In genomic region chr7:137258552-137258951, GRCh38 we compare ENCODE assay signal across 19 cellular contexts.
A peak's percentile ranks its signal among the peaks of the same experiment; 100 is the strongest.
DNase-seq lines count a peak whose midpoint lies in the region; ATAC-seq, FAIRE-seq and TF ChIP-seq lines count a peak whose summit lies in the region.
"Had no signal": no experiment of that assay in that cellular context is flagged by ENCODE, and none has a peak within 500 bp of the region (broad histone marks: within the 10 kb centered on the region; RNA-seq: fewer than 3 reads in every experiment).

No MANE protein-coding gene starts in this region.

- H3K9ac ChIP-seq in liver (ENCODE audit: low read depth in 1 of 2, low read length in 2 of 2) (no peak overlapping the region), HepG2 (ENCODE audit: insufficient read depth, low read depth, low read length) (no peak overlapping the region)

- intact Hi-C loops in HepG2 (cut with micrococcal nuclease; ENCODE audit: unreplicated experiment) (no loop called here), right lobe of liver (cut with DNase I) (no loop called here), posterior vena cava (cut with DNase I) (no loop called here)

- peak overlapping the region; percentile 44; the same call in 1 of the 2 replicates for H3K27ac Mint-ChIP-seq in WTC11
- H3K27ac Mint-ChIP-seq: CD14-positive monocyte; CD8-positive, alpha-beta T cell; HFFc6 had no signal

- in situ Hi-C loops in HepG2 (cut with HindIII; ENCODE audit: extremely low pct_ligation_motif_present, low pct_unique_long_range_greater_than_20kb): no loop called here

- peaks cover 11% of the 10 kb centered on the region for H3K36me3 Mint-ChIP-seq in WTC11
- H3K36me3 Mint-ChIP-seq: CD14-positive monocyte; CD8-positive, alpha-beta T cell had no signal

- H3K36me3 ChIP-seq in liver (ENCODE audit: control insufficient read depth in 4 of 4, insufficient read depth in 3 of 4, low read depth in 1 of 4, low read length in 3 of 4) (no peaks in the 10 kb centered on the region), HepG2 (replicated peaks in 1 of 2; ENCODE audit: control insufficient read depth in 1 of 2, insufficient read depth in 2 of 2, low read length in 2 of 2) (no peaks in the 10 kb centered on the region), right lobe of liver (no peaks in the 10 kb centered on the region)

- H3K4me3 ChIP-seq in liver (ENCODE audit: low read depth in 1 of 3, low read length in 3 of 3) (no peak overlapping the region), HepG2 (replicated peaks in 1 of 3; ENCODE audit: insufficient read depth in 1 of 3, low read depth in 2 of 3, low read length in 3 of 3) (no peak overlapping the region), right lobe of liver (no peak overlapping the region)
- H3K4me3 ChIP-seq: GM12878, K562 had no signal

- TF ChIP-seq RAD21 in liver (IDR thresholded peaks at IDR 0.05): no peak
- TF ChIP-seq RAD21 in HepG2 (CRISPR knock-in tag; IDR thresholded peaks at IDR 0.05): no peak

- FAIRE-seq in HepG2 (lab: Jason Lieb, UNC): no peak
- FAIRE-seq: GM12878, GM18507, K562 had no signal

- H3K4me3 Mint-ChIP-seq in WTC11: no peak overlapping the region
- H3K4me3 Mint-ChIP-seq: CD14-positive monocyte; CD8-positive, alpha-beta T cell; HFFc6 had no signal

- CTCF ChIA-PET in HepG2 (lab: Yijun Ruan, JAX; ENCODE audit: low intra/inter-chr PET ratio, low total read pairs) (no interaction called here), WTC11 (lab: Charles Lee) (no interaction called here)

- H3K4me1 Mint-ChIP-seq in WTC11: peaks cover 39% of the 10 kb centered on the region
- H3K4me1 Mint-ChIP-seq: CD14-positive monocyte had no signal

- no peak for DNase-seq in HepG2 (ENCODE audit: low spot score)
- no peak for DNase-seq in WTC11 (ENCODE audit: low spot score)
- DNase-seq in right lobe of liver: no peak
- no peak for DNase-seq in NCI-H510A treated with DMSO at 0.1 percent for 48 hours (lab: John Stamatoyannopoulos, UW)
- DNase-seq in posterior vena cava (ENCODE audit: low spot score): no peak
- no peak for DNase-seq in DMS 273 treated with DMSO at 0.1 percent for 48 hours (lab: John Stamatoyannopoulos, UW)
- DNase-seq: Caco-2; CD8-positive, alpha-beta T cell; DMS79; GOT3; HCEC 1CT; HFFc6 had no signal

- H3K4me1 ChIP-seq in liver (ENCODE audit: control insufficient read depth in 4 of 4, insufficient read depth in 4 of 4, low read length in 3 of 4) (peaks cover 0 to 9% (median 2%) of the 10 kb centered on the region in 4 donors), HepG2 (ENCODE audit: insufficient read depth, low read length) (no peaks in the 10 kb centered on the region), right lobe of liver (peaks cover 0 to 8% (median 3%) of the 10 kb centered on the region in 4 donors)
- H3K4me1 ChIP-seq: Caco-2 had no signal

- no TSS peak for BruUV-seq in HepG2 (replicated peaks; lab: Mats Ljungman, UMichigan)

- no peak overlapping the region for H3K4me2 ChIP-seq in HepG2 (ENCODE audit: low read depth, low read length)

- H3K9me3 Mint-ChIP-seq in WTC11: peaks cover 17% of the 10 kb centered on the region
- H3K9me3 Mint-ChIP-seq: HFFc6 had no signal

- H3K27me3 Mint-ChIP-seq in WTC11 (ENCODE audit: low read depth): no peaks in the 10 kb centered on the region

- H3K9me3 ChIP-seq in liver (ENCODE audit: control insufficient read depth in 4 of 4, low read length in 3 of 4) (no peaks in the 10 kb centered on the region), HepG2 (ENCODE audit: low read length) (no peaks in the 10 kb centered on the region), right lobe of liver (no peaks in the 10 kb centered on the region)

- ATAC-seq in HepG2 (no peak), WTC11 (peak; percentile 73), right lobe of liver (peak; percentile 74 to 88 (median 82))
- ATAC-seq: CD8-positive, alpha-beta T cell; GM12878; K562 had no signal

- TF ChIP-seq CTCF in liver (IDR thresholded peaks at IDR 0.05; ENCODE audit: low read depth, low read length, missing input control) (no peak), HepG2 (CRISPR knock-in tag; IDR thresholded peaks at IDR 0.05) (no peak), WTC11 (IDR thresholded peaks at IDR 0.05) (no peak), right lobe of liver (IDR thresholded peaks at IDR 0.05) (no peak)

- no peak for TF ChIP-seq POLR2A in HepG2 (IDR thresholded peaks at IDR 0.05; ENCODE audit: insufficient read depth in 1 of 2, low read depth in 2 of 2, low read length in 2 of 2)
- TF ChIP-seq POLR2A in right lobe of liver (IDR thresholded peaks at IDR 0.05): no peak

- no peak for TF ChIP-seq EP300 in HepG2 (IDR thresholded peaks at IDR 0.05; ENCODE audit: low read depth in 2 of 2, low read length in 2 of 2)
- TF ChIP-seq EP300 in HepG2 (CRISPR knock-in tag; IDR thresholded peaks at IDR 0.05; ENCODE audit: borderline replicate concordance): no peak

- WGBS in liver: 77% methylated on average over 2 of the region's 2 CpGs
- WGBS in HepG2 (ENCODE audit: low lambda C conversion rate): 5% methylated on average over 2 of the region's 2 CpGs
- WGBS in right lobe of liver (ENCODE audit: insufficient coverage, low coverage, low lambda C conversion rate, missing lambda C conversion rate): 62% methylated on average over 2 of the region's 2 CpGs

- H3K27me3 ChIP-seq in liver (ENCODE audit: control insufficient read depth in 4 of 4, insufficient read depth in 4 of 4, low read length in 3 of 4) (no peaks in the 10 kb centered on the region), HepG2 (ENCODE audit: control insufficient read depth in 1 of 2, insufficient read depth in 2 of 2, low read length in 2 of 2) (no peaks in the 10 kb centered on the region), right lobe of liver (no peaks in the 10 kb centered on the region)

- H2AFZ ChIP-seq in HepG2 (ENCODE audit: low read length): no peak overlapping the region

- H3K27ac ChIP-seq in liver (ENCODE audit: low read depth in 1 of 2, low read length in 2 of 2) (no peak overlapping the region), HepG2 (ENCODE audit: extremely low read length, insufficient read depth, low read length) (no peak overlapping the region), right lobe of liver (no peak overlapping the region)
- H3K27ac ChIP-seq: 22Rv1, HL-60 had no signal

- H3K79me2 ChIP-seq in HepG2 (ENCODE audit: insufficient read depth, low read length): no peaks in the 10 kb centered on the region

- POLR2A ChIA-PET in HepG2 (lab: Yijun Ruan, JAX): no interaction called here
- POLR2A ChIA-PET in WTC11 (lab: Charles Lee): no interaction called here

- no peaks in the 10 kb centered on the region for H4K20me1 ChIP-seq in HepG2 (ENCODE audit: insufficient read depth, low read length)

TF ChIP-seq in liver, 16 proteins besides CTCF, POLR2A, EP300 and RAD21 (continues in another document):
- peak; percentile 20 to 61 for TF ChIP-seq RXRA (IDR thresholded peaks at IDR 0.05)
- peak; percentile 53 for TF ChIP-seq SP1 (IDR thresholded peaks at IDR 0.05)
- peak; percentile 27 to 47 for TF ChIP-seq HNF4A (conservative IDR thresholded peaks at IDR 0.05)

TF ChIP-seq in HepG2, 621 proteins besides CTCF, POLR2A, EP300 and RAD21 (continues in another document):
- TF ChIP-seq ZNF274 (CRISPR knock-in tag; IDR thresholded peaks at IDR 0.05) (no peak), JUND (CRISPR knock-in tag; IDR thresholded peaks at IDR 0.05) (no peak), PHF21A (CRISPR knock-in tag; IDR thresholded peaks at IDR 0.05) (no peak), ZNF790 (CRISPR knock-in tag; IDR thresholded peaks at IDR 0.05; ENCODE audit: borderline replicate concordance) (no peak), PAX8 (CRISPR knock-in tag; IDR thresholded peaks at IDR 0.05; ENCODE audit: borderline replicate concordance) (no peak), ZNF788 (CRISPR knock-in tag; IDR thresholded peaks at IDR 0.05; ENCODE audit: borderline replicate concordance) (no peak), ZNF317 (CRISPR knock-in tag; IDR thresholded peaks at IDR 0.05) (no peak), ZNF460 (CRISPR knock-in tag; IDR thresholded peaks at IDR 0.05; ENCODE audit: borderline replicate concordance) (no peak), ZNF350 (CRISPR knock-in tag; IDR thresholded peaks at IDR 0.05; ENCODE audit: borderline replicate concordance, low read depth) (no peak)

TF ChIP-seq in WTC11, 78 proteins besides CTCF, POLR2A, EP300 and RAD21 (continues in another document):
- TF ChIP-seq RELA (CRISPR knock-in tag; IDR thresholded peaks at IDR 0.05; ENCODE audit: borderline replicate concordance) (no peak), KAT7 (CRISPR knock-in tag; IDR thresholded peaks at IDR 0.05; ENCODE audit: borderline replicate concordance) (no peak), HMGA2 (CRISPR knock-in tag; IDR thresholded peaks at IDR 0.05) (no peak), E2F5 (CRISPR knock-in tag; IDR thresholded peaks at IDR 0.05) (no peak), ZNF671 (CRISPR knock-in tag; IDR thresholded peaks at IDR 0.05) (no peak), SP1 (CRISPR knock-in tag; conservative IDR thresholded peaks at IDR 0.05) (no peak)
- TF ChIP-seq, protein P1, sequence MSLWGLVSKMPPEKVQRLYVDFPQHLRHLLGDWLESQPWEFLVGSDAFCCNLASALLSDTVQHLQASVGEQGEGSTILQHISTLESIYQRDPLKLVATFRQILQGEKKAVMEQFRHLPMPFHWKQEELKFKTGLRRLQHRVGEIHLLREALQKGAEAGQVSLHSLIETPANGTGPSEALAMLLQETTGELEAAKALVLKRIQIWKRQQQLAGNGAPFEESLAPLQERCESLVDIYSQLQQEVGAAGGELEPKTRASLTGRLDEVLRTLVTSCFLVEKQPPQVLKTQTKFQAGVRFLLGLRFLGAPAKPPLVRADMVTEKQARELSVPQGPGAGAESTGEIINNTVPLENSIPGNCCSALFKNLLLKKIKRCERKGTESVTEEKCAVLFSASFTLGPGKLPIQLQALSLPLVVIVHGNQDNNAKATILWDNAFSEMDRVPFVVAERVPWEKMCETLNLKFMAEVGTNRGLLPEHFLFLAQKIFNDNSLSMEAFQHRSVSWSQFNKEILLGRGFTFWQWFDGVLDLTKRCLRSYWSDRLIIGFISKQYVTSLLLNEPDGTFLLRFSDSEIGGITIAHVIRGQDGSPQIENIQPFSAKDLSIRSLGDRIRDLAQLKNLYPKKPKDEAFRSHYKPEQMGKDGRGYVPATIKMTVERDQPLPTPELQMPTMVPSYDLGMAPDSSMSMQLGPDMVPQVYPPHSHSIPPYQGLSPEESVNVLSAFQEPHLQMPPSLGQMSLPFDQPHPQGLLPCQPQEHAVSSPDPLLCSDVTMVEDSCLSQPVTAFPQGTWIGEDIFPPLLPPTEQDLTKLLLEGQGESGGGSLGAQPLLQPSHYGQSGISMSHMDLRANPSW (CRISPR knock-in tag; conservative IDR thresholded peaks at IDR 0.05; ENCODE audit: low read depth): no peak
